Comparison of ENCODE assay signal across 1 cellular context in the genomic region with DNA sequence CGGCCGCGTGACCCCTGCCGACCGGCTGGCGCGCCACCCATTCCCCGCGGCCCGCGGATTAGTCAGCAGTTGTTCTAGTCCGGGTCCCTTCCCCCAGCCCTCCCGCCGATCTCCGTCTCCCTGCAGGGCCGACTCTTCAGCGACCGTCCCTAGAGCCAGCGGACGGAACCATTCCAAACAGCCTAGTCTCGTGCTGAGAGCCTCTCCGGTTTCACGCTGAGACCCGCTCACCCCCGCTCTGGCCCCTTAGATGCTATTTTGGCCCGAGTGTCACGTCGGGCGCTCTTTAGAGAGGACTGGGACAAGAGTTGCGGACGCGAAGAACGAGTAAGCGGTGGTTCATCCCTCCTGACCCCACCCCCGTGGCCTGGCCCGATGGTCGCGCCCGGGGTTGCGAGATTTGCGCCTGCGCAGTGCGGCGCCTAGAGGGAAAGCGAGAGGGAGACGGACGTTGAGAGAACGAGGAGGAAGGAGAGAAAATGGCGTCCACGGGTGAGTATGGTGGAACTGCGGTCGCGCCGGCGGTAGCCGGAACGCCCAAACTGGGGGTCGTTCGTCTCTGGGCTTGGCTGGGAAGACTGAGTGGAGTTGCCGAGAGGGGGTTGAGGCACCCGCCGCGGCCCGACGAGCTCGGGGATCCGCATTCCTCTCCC.
TF ChIP-seq lines count a peak whose summit lies in the region.

A gene with protein sequence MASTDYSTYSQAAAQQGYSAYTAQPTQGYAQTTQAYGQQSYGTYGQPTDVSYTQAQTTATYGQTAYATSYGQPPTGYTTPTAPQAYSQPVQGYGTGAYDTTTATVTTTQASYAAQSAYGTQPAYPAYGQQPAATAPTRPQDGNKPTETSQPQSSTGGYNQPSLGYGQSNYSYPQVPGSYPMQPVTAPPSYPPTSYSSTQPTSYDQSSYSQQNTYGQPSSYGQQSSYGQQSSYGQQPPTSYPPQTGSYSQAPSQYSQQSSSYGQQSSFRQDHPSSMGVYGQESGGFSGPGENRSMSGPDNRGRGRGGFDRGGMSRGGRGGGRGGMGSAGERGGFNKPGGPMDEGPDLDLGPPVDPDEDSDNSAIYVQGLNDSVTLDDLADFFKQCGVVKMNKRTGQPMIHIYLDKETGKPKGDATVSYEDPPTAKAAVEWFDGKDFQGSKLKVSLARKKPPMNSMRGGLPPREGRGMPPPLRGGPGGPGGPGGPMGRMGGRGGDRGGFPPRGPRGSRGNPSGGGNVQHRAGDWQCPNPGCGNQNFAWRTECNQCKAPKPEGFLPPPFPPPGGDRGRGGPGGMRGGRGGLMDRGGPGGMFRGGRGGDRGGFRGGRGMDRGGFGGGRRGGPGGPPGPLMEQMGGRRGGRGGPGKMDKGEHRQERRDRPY (plus strand): TSS at position 411 of the 653 bp plus-strand sequence. CDS start 69 bp downstream, at position 480.
A gene (minus strand): TSS at position 124 of the 653 bp plus-strand sequence. CDS start 2,355 bp downstream, outside the sequence.

TF ChIP-seq in IMR-90, 13 proteins besides CTCF, POLR2A, EP300 and RAD21:
- TF ChIP-seq, protein P1, sequence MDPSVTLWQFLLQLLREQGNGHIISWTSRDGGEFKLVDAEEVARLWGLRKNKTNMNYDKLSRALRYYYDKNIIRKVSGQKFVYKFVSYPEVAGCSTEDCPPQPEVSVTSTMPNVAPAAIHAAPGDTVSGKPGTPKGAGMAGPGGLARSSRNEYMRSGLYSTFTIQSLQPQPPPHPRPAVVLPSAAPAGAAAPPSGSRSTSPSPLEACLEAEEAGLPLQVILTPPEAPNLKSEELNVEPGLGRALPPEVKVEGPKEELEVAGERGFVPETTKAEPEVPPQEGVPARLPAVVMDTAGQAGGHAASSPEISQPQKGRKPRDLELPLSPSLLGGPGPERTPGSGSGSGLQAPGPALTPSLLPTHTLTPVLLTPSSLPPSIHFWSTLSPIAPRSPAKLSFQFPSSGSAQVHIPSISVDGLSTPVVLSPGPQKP (IDR thresholded peaks at IDR 0.05; ENCODE audit: borderline replicate concordance, low read depth, low read length) = no peak
- TF ChIP-seq BHLHE40 (IDR thresholded peaks at IDR 0.05; ENCODE audit: low read depth, low read length) = peak; percentile 99
- no peak for TF ChIP-seq RCOR1 (IDR thresholded peaks at IDR 0.05; ENCODE audit: insufficient replicate concordance, low read length)
- TF ChIP-seq SMC3 (IDR thresholded peaks at IDR 0.05; ENCODE audit: low read depth, low read length) = no peak
- TF ChIP-seq FOS (IDR thresholded peaks at IDR 0.05; ENCODE audit: low read depth, low read length) = peak; percentile 55; the same call in 1 of the 2 replicates
- peak; percentile 74 for TF ChIP-seq CEBPB (IDR thresholded peaks at IDR 0.05; ENCODE audit: low read depth, low read length)
- peak; percentile 72; the same call in 1 of the 2 replicates for TF ChIP-seq MXI1 (IDR thresholded peaks at IDR 0.05; ENCODE audit: borderline replicate concordance, low read depth, low read length)
- peak; percentile 31; the same call in 1 of the 2 replicates for TF ChIP-seq MAFK (IDR thresholded peaks at IDR 0.05; ENCODE audit: low read depth, low read length)
- TF ChIP-seq NFE2L2 (IDR thresholded peaks at IDR 0.05; ENCODE audit: low read depth, low read length) = peak; percentile 69
- no peak for TF ChIP-seq RFX5 (IDR thresholded peaks at IDR 0.05; ENCODE audit: low read depth, low read length)
- TF ChIP-seq MAZ (IDR thresholded peaks at IDR 0.05; ENCODE audit: borderline replicate concordance, low read depth, low read length) = no peak
- TF ChIP-seq, protein P2, sequence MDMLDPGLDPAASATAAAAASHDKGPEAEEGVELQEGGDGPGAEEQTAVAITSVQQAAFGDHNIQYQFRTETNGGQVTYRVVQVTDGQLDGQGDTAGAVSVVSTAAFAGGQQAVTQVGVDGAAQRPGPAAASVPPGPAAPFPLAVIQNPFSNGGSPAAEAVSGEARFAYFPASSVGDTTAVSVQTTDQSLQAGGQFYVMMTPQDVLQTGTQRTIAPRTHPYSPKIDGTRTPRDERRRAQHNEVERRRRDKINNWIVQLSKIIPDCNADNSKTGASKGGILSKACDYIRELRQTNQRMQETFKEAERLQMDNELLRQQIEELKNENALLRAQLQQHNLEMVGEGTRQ (IDR thresholded peaks at IDR 0.05; ENCODE audit: low read depth, low read length) = peak; percentile 74
- peak; percentile 99; the same call in 1 of the 2 replicates for TF ChIP-seq CHD1 (IDR thresholded peaks at IDR 0.05; ENCODE audit: low read depth, low read length)
